Comparison of ENCODE assay signal across 4 cellular contexts in the genomic region with DNA sequence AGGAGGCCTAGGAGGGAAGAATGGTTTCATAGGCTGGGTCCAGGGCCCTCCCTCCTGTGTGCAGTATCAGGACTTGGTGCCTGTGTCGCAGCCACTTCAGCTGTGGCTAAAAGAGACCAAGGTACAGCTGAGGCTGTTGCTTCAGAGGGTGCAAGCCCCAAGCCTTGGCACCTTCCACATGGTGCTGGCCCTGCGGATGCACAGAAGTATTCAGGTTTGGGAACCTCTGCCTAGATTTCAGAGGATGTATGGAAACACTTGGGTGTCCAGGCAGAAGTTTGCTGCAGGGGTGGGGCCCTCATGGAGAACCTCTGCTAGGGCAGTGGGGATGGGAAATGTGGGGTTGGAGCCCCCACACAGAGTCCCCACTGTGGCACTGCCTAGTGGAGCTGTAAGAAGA. TPM values are rescaled to one million over a fixed set of nuclear protein-coding genes. Genes with fewer than 3 reads are reported as not detected.
"Had no signal": no experiment of that assay in that cellular context is flagged by ENCODE, and none has a peak within 500 bp of the region (broad histone marks: within the 10 kb centered on the region; RNA-seq: fewer than 3 reads in every experiment).

No MANE protein-coding gene starts in this region.

RNA-seq across cellular contexts. Expression of a gene that starts 54.3 kb away (rescaled TPM):
- total RNA-seq: HT-29, HT1080, IMR-90 had no signal
- polyA plus RNA-seq: IgD-negative memory B cell, IMR-90 had no signal
